1 cellular context compared by ENCODE assay signal in genomic region chr15:74431116-74431515, GRCh38.
TF ChIP-seq lines count a peak whose summit lies in the region.

No MANE protein-coding gene starts in this region.

TF ChIP-seq in HepG2, 621 proteins besides CTCF, POLR2A, EP300 and RAD21:
- no peak for TF ChIP-seq MTA3 (CRISPR knock-in tag; IDR thresholded peaks at IDR 0.05)
